Comparison of ENCODE assay signal across 1 cellular context in the genomic region with DNA sequence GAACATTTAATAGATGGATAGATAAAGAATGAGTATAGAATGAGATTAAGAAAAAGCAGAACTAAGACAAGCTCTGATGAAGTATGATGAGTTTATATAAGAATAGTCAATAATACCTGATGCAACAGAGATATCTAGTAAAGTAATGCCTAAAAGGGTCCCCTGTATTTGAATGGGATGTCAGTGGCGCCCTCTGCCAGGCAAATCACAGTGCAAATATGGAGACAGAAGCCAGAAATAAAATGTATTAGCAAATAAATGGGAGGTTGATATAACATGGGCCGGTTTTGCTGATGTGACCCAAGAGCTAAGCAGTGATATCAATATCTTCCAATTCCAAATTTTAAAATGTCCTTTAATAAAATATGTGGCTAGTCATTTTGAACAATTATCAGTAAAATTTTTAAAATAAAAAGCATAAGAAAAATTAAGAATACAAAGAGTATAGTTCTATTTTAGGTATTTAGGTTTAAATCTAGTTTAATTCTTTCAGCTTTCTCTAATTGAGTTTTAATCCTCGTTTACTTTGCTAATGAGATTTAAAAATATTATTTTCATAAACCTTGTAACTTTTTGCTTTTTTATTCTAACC.
TF ChIP-seq lines count a peak whose summit lies in the region.

No MANE protein-coding gene starts in this region.

TF ChIP-seq in H1, 55 proteins besides CTCF, POLR2A, EP300 and RAD21:
- TF ChIP-seq, protein P1, sequence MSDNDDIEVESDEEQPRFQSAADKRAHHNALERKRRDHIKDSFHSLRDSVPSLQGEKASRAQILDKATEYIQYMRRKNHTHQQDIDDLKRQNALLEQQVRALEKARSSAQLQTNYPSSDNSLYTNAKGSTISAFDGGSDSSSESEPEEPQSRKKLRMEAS (IDR thresholded peaks at IDR 0.05) = no peak
- no peak for TF ChIP-seq SRF (IDR thresholded peaks at IDR 0.05; ENCODE audit: low read depth, low read length)
- no peak for TF ChIP-seq SP2 (IDR thresholded peaks at IDR 0.05; ENCODE audit: low read length)
- TF ChIP-seq CEBPB (IDR thresholded peaks at IDR 0.05; ENCODE audit: low read depth, low read length) = no peak
- TF ChIP-seq YY1 (IDR thresholded peaks at IDR 0.05; ENCODE audit: low read depth, low read length) = peak; percentile 52; the same call in 1 of the 2 replicates
- no peak for TF ChIP-seq KDM1A (IDR thresholded peaks at IDR 0.05; ENCODE audit: borderline replicate concordance, low read length)
